Comparison of ENCODE assay signal across 12 cellular contexts in the genomic region with DNA sequence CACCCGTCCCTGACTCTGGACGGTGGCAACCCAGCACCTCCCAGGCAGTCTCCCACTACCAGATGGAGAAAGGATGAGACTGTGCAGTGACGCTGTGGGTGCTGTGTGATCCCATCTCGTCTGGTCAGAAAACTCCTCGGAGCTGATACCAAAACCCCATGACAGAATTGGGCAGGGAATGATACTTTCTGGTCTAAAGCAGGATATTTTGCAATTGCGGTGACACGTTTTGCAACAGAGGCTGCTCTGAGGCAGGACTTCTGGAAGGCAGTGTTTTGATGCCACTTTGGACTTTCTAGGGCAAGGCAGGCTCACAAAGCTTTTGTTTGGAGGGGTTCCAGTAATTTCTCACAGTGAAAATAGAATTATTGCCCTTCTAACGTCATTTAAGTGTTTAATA. TPM values are rescaled to one million over a fixed set of nuclear protein-coding genes. Genes with fewer than 3 reads are reported as not detected.
DNase-seq lines count a peak whose midpoint lies in the region; ATAC-seq lines count a peak whose summit lies in the region.
"Had no signal": no experiment of that assay in that cellular context is flagged by ENCODE, and none has a peak within 500 bp of the region (broad histone marks: within the 10 kb centered on the region; RNA-seq: fewer than 3 reads in every experiment).

No MANE protein-coding gene starts in this region.

- H3K4me2 ChIP-seq in skeletal muscle satellite cell (ENCODE audit: low read length): peak overlapping the region; percentile 66

- H3K9me3 ChIP-seq in skeletal muscle satellite cell (replicated peaks; ENCODE audit: low read length): no peaks in the 10 kb centered on the region
- H3K9me3 ChIP-seq in effector memory CD4-positive, alpha-beta T cell (ENCODE audit: control insufficient read depth, low read length): no peaks in the 10 kb centered on the region

- H3K4me1 ChIP-seq in skeletal muscle satellite cell (ENCODE audit: control insufficient read depth, insufficient read depth, low read length): peaks cover 28% of the 10 kb centered on the region
- H3K4me1 ChIP-seq in effector memory CD4-positive, alpha-beta T cell (ENCODE audit: control insufficient read depth, insufficient read depth, low read length, poor library complexity, severe bottlenecking): peaks cover 7% of the 10 kb centered on the region

- no peak for ATAC-seq in left colon
- no peak for ATAC-seq in stimulated activated naive CD8-positive, alpha-beta T cell treated with anti-CD3 and anti-CD28 coated beads, Interleukin-15, Interleukin-2, amounts not matched to agents 100 U/mL and 50 U/mL, for 24 hours

- peak overlapping the region; percentile 27 for H3K9ac ChIP-seq in skeletal muscle satellite cell (ENCODE audit: low read depth, low read length)

- H3K36me3 ChIP-seq in skeletal muscle satellite cell (ENCODE audit: insufficient read depth, low read length): no peaks in the 10 kb centered on the region
- H3K36me3 ChIP-seq in effector memory CD4-positive, alpha-beta T cell (ENCODE audit: control insufficient read depth, insufficient read depth, low read length): no peaks in the 10 kb centered on the region

- intact Hi-C loops in left colon (cut with DNase I, micrococcal nuclease): no loop called here

- H3K4me3 ChIP-seq in skeletal muscle satellite cell (ENCODE audit: low read length): peak overlapping the region; percentile 52
- no peak overlapping the region for H3K4me3 ChIP-seq in effector memory CD4-positive, alpha-beta T cell (ENCODE audit: insufficient read depth, low read depth, low read length, poor library complexity, severe bottlenecking)

- DNase-seq in H4 (ENCODE audit: low spot score): peak; percentile 35
- DNase-seq in SIG-M5 (lab: John Stamatoyannopoulos, UW): peak; percentile 51
- peak; percentile 13 to 37 for DNase-seq in left colon
- no peak for DNase-seq in effector memory CD4-positive, alpha-beta T cell
- no peak for DNase-seq in inferior parietal cortex (ENCODE audit: extremely low spot score)
- DNase-seq in stimulated activated naive CD8-positive, alpha-beta T cell treated with anti-CD3 and anti-CD28 coated beads, Interleukin-15, Interleukin-2, amounts not matched to agents 100 U/mL and 50 U/mL, for 24 hours: no peak
- no peak for DNase-seq in NCI-H2227 treated with DMSO at 0.1 percent for 48 hours (lab: John Stamatoyannopoulos, UW)
- DNase-seq: NCI-H1417, NCI-H82 had no signal

- H3K27ac ChIP-seq in effector memory CD4-positive, alpha-beta T cell (ENCODE audit: insufficient read depth, low read length, poor library complexity, severe bottlenecking): no peak overlapping the region
- H3K27ac ChIP-seq: epithelial cell of prostate had no signal

- H3K27me3 ChIP-seq in skeletal muscle satellite cell (ENCODE audit: control insufficient read depth, insufficient read depth, low read length): peaks cover 5% of the 10 kb centered on the region
- no peaks in the 10 kb centered on the region for H3K27me3 ChIP-seq in effector memory CD4-positive, alpha-beta T cell (replicated peaks; ENCODE audit: control insufficient read depth, insufficient read depth, low read length, poor library complexity, severe bottlenecking)

RNA-seq across cellular contexts. Expression of gene MEFV, which starts 2.7 kb away (rescaled TPM):
- total RNA-seq in H4 (2014; rRNA removed; shearing (Covaris generic)): 1.2 TPM in 1 of 2 replicates, not detected in the other
- total RNA-seq in left colon: under 1 TPM; 0.37 to 0.67 TPM
- total RNA-seq in skeletal muscle satellite cell (2012; rRNA removed): 0.22 and 0.25 TPM in 2 replicates
- total RNA-seq: T-helper 1 cell treated with Interleukin-12 subunit alpha and Interleukin-12 subunit beta and Interleukin-4 antibody, amounts not matched to agents 30 ng/mL and 1 ng/mL, for 36 hours had no signal

RNA-seq across cellular contexts. Expression of gene ZNF200, which starts 24.1 kb away (rescaled TPM):
- 11.5 and 11.8 TPM in 2 replicates for total RNA-seq in H4 (2014; rRNA removed; shearing (Covaris generic))
- total RNA-seq in left colon: 1 to 10 TPM; 6.0 to 6.1 TPM
- total RNA-seq in skeletal muscle satellite cell (2012; rRNA removed): 8.4 and 9.2 TPM in 2 replicates

RNA-seq across cellular contexts. Expression of gene ZNF263, which starts 24.2 kb away (rescaled TPM):
- 24.4 and 28.8 TPM in 2 replicates for total RNA-seq in H4 (2014; rRNA removed; shearing (Covaris generic))
- 10 to 100 TPM; 21.2 to 24.3 TPM for total RNA-seq in left colon
- 28.2 and 37.8 TPM in 2 replicates for total RNA-seq in skeletal muscle satellite cell (2012; rRNA removed)

RNA-seq across cellular contexts. Expression of gene TIGD7, which starts 46.1 kb away (rescaled TPM):
- total RNA-seq in H4 (2014; rRNA removed; shearing (Covaris generic)): 4.9 and 5.4 TPM in 2 replicates
- 1 to 10 TPM; 1.8 to 2.1 TPM for total RNA-seq in left colon
- 2.8 and 4.6 TPM in 2 replicates for total RNA-seq in skeletal muscle satellite cell (2012; rRNA removed)

RNA-seq across cellular contexts. Expression of gene ZNF75A, which starts 46.2 kb away (rescaled TPM):
- total RNA-seq in H4 (2014; rRNA removed; shearing (Covaris generic)): 21.7 and 23.5 TPM in 2 replicates
- total RNA-seq in left colon: 10 to 100 TPM; 17.9 to 24.1 TPM
- total RNA-seq in skeletal muscle satellite cell (2012; rRNA removed): 17.7 and 25.1 TPM in 2 replicates

Comparison
In these comparisons a context has a peak if more than half of its experiments do, and no peak if none do; other contexts are left out.
1. DNase-seq: peak in H4 (single experiment), SIG-M5 (single experiment) and left colon (2 of 2); none in effector memory CD4-positive, alpha-beta T cell (0 of 3), inferior parietal cortex (single experiment), stimulated activated naive CD8-positive, alpha-beta T cell treated with anti-CD3 and anti-CD28 coated beads, Interleukin-15, Interleukin-2, amounts not matched to agents 100 U/mL and 50 U/mL, for 24 hours (single experiment) and NCI-H2227 treated with DMSO at 0.1 percent for 48 hours (single experiment).